1 cellular context compared by ENCODE assay signal in genomic region chr1:92754000-92754787, GRCh38.
TF ChIP-seq lines count a peak whose summit lies in the region.

No MANE protein-coding gene starts in this region.

TF ChIP-seq in SK-N-SH, 30 proteins besides CTCF, POLR2A, EP300 and RAD21 (continued from another document):
- TF ChIP-seq ZBTB33 (IDR thresholded peaks at IDR 0.05; ENCODE audit: borderline replicate concordance, low read depth) (no peak), FOSL2 (IDR thresholded peaks at IDR 0.05; ENCODE audit: borderline replicate concordance, low read depth) (peak; percentile 74; the same call in 1 of the 2 replicates), MAX (IDR thresholded peaks at IDR 0.05; ENCODE audit: low read depth) (peak; percentile 70), JUND (IDR thresholded peaks at IDR 0.05) (peak; percentile 76), IRF3 (IDR thresholded peaks at IDR 0.05; ENCODE audit: low read depth, low read length) (no peak), TEAD4 (IDR thresholded peaks at IDR 0.05; ENCODE audit: borderline replicate concordance, insufficient read depth) (0 out of 2 replicates have a peak, but pooled peaks have one; percentile 25), NFIC (IDR thresholded peaks at IDR 0.05; ENCODE audit: borderline replicate concordance) (0 out of 2 replicates have a peak, but pooled peaks have one; percentile 12)
